Comparison of ENCODE assay signal across 2 cellular contexts in the genomic region with DNA sequence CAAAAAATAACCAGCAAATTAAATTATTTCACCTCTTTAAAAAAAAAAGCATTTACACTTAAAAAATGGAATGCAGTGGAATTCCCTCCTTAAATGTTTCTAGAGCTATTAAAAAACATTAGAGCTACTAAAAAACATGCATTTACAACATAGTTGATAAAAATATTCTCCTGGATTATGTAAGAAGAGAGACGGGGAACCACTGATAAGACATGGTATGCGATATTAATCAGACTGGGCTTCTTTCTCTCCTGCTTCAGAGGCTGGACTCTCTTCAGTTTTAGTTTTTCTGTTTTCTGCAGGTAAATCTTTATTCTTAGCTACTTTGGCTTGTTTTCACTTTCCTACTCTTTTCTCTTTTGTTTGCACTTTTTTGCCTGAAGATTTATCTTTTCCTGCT.
TF ChIP-seq lines count a peak whose summit lies in the region.

No MANE protein-coding gene starts in this region.

TF ChIP-seq in SK-N-SH treated with all-trans-retinoic acid at 6 μM for 48 hours, 23 proteins besides CTCF, POLR2A, EP300 and RAD21:
- peak; percentile 23; the same call in 1 of the 2 replicates for TF ChIP-seq ISL1 (CRISPR knock-in tag; IDR thresholded peaks at IDR 0.05)
- TF ChIP-seq ZNF565 (CRISPR knock-in tag; conservative IDR thresholded peaks at IDR 0.05; ENCODE audit: low read depth), result no peak

TF ChIP-seq in SK-N-SH, 30 proteins besides CTCF, POLR2A, EP300 and RAD21:
- TF ChIP-seq, protein P1, sequence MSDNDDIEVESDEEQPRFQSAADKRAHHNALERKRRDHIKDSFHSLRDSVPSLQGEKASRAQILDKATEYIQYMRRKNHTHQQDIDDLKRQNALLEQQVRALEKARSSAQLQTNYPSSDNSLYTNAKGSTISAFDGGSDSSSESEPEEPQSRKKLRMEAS (IDR thresholded peaks at IDR 0.05; ENCODE audit: low read depth), result no peak
- TF ChIP-seq NFIC (IDR thresholded peaks at IDR 0.05; ENCODE audit: borderline replicate concordance) (no peak), TAF1 (IDR thresholded peaks at IDR 0.05; ENCODE audit: borderline replicate concordance, low read depth, low read length) (no peak), MXI1 (IDR thresholded peaks at IDR 0.05; ENCODE audit: low read depth, low read length) (no peak), GATA2 (CRISPR knock-in tag; IDR thresholded peaks at IDR 0.05) (no peak), SMC3 (IDR thresholded peaks at IDR 0.05; ENCODE audit: low read depth, low read length) (no peak), TEAD4 (IDR thresholded peaks at IDR 0.05; ENCODE audit: borderline replicate concordance, insufficient read depth) (no peak), FOXJ3 (CRISPR knock-in tag; IDR thresholded peaks at IDR 0.05) (no peak), NRF1 (IDR thresholded peaks at IDR 0.05; ENCODE audit: low read depth, low read length) (no peak), MEF2A (IDR thresholded peaks at IDR 0.05; ENCODE audit: borderline replicate concordance, low read depth) (no peak)
- TF ChIP-seq, protein P2, sequence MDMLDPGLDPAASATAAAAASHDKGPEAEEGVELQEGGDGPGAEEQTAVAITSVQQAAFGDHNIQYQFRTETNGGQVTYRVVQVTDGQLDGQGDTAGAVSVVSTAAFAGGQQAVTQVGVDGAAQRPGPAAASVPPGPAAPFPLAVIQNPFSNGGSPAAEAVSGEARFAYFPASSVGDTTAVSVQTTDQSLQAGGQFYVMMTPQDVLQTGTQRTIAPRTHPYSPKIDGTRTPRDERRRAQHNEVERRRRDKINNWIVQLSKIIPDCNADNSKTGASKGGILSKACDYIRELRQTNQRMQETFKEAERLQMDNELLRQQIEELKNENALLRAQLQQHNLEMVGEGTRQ (IDR thresholded peaks at IDR 0.05; ENCODE audit: borderline replicate concordance, low read depth, low read length), result no peak
- TF ChIP-seq, protein P3, sequence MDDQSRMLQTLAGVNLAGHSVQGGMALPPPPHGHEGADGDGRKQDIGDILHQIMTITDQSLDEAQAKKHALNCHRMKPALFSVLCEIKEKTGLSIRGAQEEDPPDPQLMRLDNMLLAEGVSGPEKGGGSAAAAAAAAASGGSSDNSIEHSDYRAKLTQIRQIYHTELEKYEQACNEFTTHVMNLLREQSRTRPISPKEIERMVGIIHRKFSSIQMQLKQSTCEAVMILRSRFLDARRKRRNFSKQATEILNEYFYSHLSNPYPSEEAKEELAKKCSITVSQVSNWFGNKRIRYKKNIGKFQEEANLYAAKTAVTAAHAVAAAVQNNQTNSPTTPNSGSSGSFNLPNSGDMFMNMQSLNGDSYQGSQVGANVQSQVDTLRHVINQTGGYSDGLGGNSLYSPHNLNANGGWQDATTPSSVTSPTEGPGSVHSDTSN (IDR thresholded peaks at IDR 0.05), result no peak
